In the genomic region with DNA sequence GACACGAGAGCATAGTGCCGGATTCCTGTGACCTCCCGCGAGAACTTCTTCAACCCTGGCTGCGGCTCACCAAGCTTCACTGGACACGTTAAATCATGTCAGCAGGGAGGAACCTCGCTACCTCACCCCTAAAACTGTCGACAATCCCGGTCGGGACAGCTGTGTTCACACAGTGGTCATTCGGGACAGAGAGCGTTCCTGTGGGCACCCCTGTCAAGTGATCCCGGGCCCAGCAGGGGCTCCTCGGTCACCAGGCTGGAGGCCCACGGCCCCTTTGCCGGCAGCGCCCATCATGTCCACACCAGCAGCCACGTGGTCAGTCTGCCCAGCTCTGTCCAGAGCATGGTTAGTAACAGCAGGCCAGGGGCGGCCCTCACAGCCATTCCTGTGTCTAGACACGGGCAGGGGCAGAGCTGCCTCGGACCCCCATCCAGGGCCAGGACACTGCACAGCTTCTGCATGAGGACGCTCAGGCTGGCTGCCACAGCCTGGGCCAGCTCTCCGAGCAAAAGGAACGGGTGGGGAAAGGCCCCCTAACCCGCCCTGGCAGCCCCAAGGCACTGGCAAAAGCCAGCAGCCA, we compare ENCODE assay signal across 14 cellular contexts. TPM values are rescaled to one million over a fixed set of nuclear protein-coding genes. Genes with fewer than 3 reads are reported as not detected.
DNase-seq lines count a peak whose midpoint lies in the region; ATAC-seq and TF ChIP-seq lines count a peak whose summit lies in the region.
"Had no signal": no experiment of that assay in that cellular context is flagged by ENCODE, and none has a peak within 500 bp of the region (broad histone marks: within the 10 kb centered on the region; RNA-seq: fewer than 3 reads in every experiment).

No MANE protein-coding gene starts in this region.

- H3K27me3 Mint-ChIP-seq in activated naive CD4-positive, alpha-beta T cell treated with anti-CD3 and anti-CD28 coated beads, Interleukin-2, amount 50 U/mL, for 24 hours = no peaks in the 10 kb centered on the region
- no peaks in the 10 kb centered on the region for H3K27me3 Mint-ChIP-seq in activated naive CD4-positive, alpha-beta T cell treated with anti-CD3 and anti-CD28 coated beads, Interleukin-2, amount 10 ng/mL, durations not matched to agents 7 days and 5 days
- no peaks in the 10 kb centered on the region for H3K27me3 Mint-ChIP-seq in activated B cell treated with CpG ODN at 0.5 μM for 24 hours

- intact Hi-C loops in activated B cell treated with CpG ODN at 0.5 μM for 24 hours (cut with micrococcal nuclease) = no loop called here

- POLR2A ChIA-PET in activated B cell treated with CpG ODN at 0.5 μM for 24 hours (lab: Charles Lee) = no interaction called here

- no peak for ATAC-seq in activated B cell treated with CpG ODN at 0.5 μM for 24 hours (ENCODE audit: low read depth)
- ATAC-seq: upper lobe of right lung had no signal

- no peak for DNase-seq in activated naive CD4-positive, alpha-beta T cell treated with anti-CD3 and anti-CD28 coated beads, Interleukin-2, amount 10 ng/mL, durations not matched to agents 7 days and 5 days
- no peak for DNase-seq in activated B cell treated with CpG ODN at 0.5 μM for 24 hours
- DNase-seq in myocyte (ENCODE audit: low read depth) = peak; percentile 60
- no peak for DNase-seq in NCI-H1048 (lab: John Stamatoyannopoulos, UW)
- no peak for DNase-seq in GM13976 (ENCODE audit: low spot score)
- DNase-seq in 8988T = no peak
- DNase-seq: activated CD4-positive, alpha-beta T cell treated with anti-CD3 and anti-CD28 coated beads for 1 hour; amniotic stem cell; colonic mucosa; nucleus accumbens; stimulated activated CD4-positive, alpha-beta T cell treated with anti-CD3 and anti-CD28 coated beads, Interleukin-4, amount 100 ng/mL, for 24 hours; upper lobe of right lung had no signal

- TF ChIP-seq CTCF in activated B cell treated with CpG ODN at 0.5 μM for 24 hours (IDR thresholded peaks at IDR 0.05) (no peak), GM13976 (IDR thresholded peaks at IDR 0.05; ENCODE audit: borderline replicate concordance, control extremely low read depth, extremely low read depth, insufficient read depth, missing control alignments) (no peak)

- H3K27ac ChIP-seq in temporal lobe (ENCODE audit: low read depth, low read length) = peak overlapping the region; percentile 3
- H3K27ac ChIP-seq: colonic mucosa, upper lobe of right lung had no signal

- H3K4me1 Mint-ChIP-seq in activated naive CD4-positive, alpha-beta T cell treated with anti-CD3 and anti-CD28 coated beads, Interleukin-2, amount 50 U/mL, for 24 hours = peaks cover 26% of the 10 kb centered on the region
- H3K4me1 Mint-ChIP-seq in activated naive CD4-positive, alpha-beta T cell treated with anti-CD3 and anti-CD28 coated beads, Interleukin-2, amount 10 ng/mL, durations not matched to agents 7 days and 5 days = peaks cover 24% of the 10 kb centered on the region
- H3K4me1 Mint-ChIP-seq in activated B cell treated with CpG ODN at 0.5 μM for 24 hours = peaks cover 26% of the 10 kb centered on the region

- CTCF ChIA-PET in activated naive CD4-positive, alpha-beta T cell treated with anti-CD3 and anti-CD28 coated beads, Interleukin-2, amount 10 ng/mL, durations not matched to agents 7 days and 5 days (lab: Charles Lee) = interaction anchor here (0.7 to 1.7 kb wide), 2 partner anchors 33 to 234 kb away, joined by 3 read pairs; no protein-coding TSS in a partner anchor
- CTCF ChIA-PET in activated B cell treated with CpG ODN at 0.5 μM for 24 hours (lab: Charles Lee) = no interaction called here

- in situ Hi-C loops in GM13976 (cut with MboI; ENCODE audit: low sequenced_read_pairs, unreplicated experiment) = no loop called here

- H3K9me3 Mint-ChIP-seq in activated naive CD4-positive, alpha-beta T cell treated with anti-CD3 and anti-CD28 coated beads, Interleukin-2, amount 50 U/mL, for 24 hours = no peaks in the 10 kb centered on the region
- H3K9me3 Mint-ChIP-seq in activated naive CD4-positive, alpha-beta T cell treated with anti-CD3 and anti-CD28 coated beads, Interleukin-2, amount 10 ng/mL, durations not matched to agents 7 days and 5 days = no peaks in the 10 kb centered on the region
- no peaks in the 10 kb centered on the region for H3K9me3 Mint-ChIP-seq in activated B cell treated with CpG ODN at 0.5 μM for 24 hours

- no peaks in the 10 kb centered on the region for H3K36me3 Mint-ChIP-seq in activated naive CD4-positive, alpha-beta T cell treated with anti-CD3 and anti-CD28 coated beads, Interleukin-2, amount 50 U/mL, for 24 hours
- H3K36me3 Mint-ChIP-seq in activated naive CD4-positive, alpha-beta T cell treated with anti-CD3 and anti-CD28 coated beads, Interleukin-2, amount 10 ng/mL, durations not matched to agents 7 days and 5 days = peaks cover 14% of the 10 kb centered on the region
- H3K36me3 Mint-ChIP-seq in activated B cell treated with CpG ODN at 0.5 μM for 24 hours (ENCODE audit: low read depth) = peaks cover 31% of the 10 kb centered on the region

- H3K27ac Mint-ChIP-seq in activated naive CD4-positive, alpha-beta T cell treated with anti-CD3 and anti-CD28 coated beads, Interleukin-2, amount 50 U/mL, for 24 hours = no peak overlapping the region
- no peak overlapping the region for H3K27ac Mint-ChIP-seq in activated naive CD4-positive, alpha-beta T cell treated with anti-CD3 and anti-CD28 coated beads, Interleukin-2, amount 10 ng/mL, durations not matched to agents 7 days and 5 days
- no peak overlapping the region for H3K27ac Mint-ChIP-seq in activated B cell treated with CpG ODN at 0.5 μM for 24 hours

- H3K4me3 Mint-ChIP-seq in activated naive CD4-positive, alpha-beta T cell treated with anti-CD3 and anti-CD28 coated beads, Interleukin-2, amount 50 U/mL, for 24 hours = peak overlapping the region; percentile 81
- no peak overlapping the region for H3K4me3 Mint-ChIP-seq in activated naive CD4-positive, alpha-beta T cell treated with anti-CD3 and anti-CD28 coated beads, Interleukin-2, amount 10 ng/mL, durations not matched to agents 7 days and 5 days
- peak overlapping the region; percentile 84 for H3K4me3 Mint-ChIP-seq in activated B cell treated with CpG ODN at 0.5 μM for 24 hours

RNA-seq across cellular contexts. Expression of a gene that starts 3.5 kb away (rescaled TPM):
- total RNA-seq in activated B cell treated with CpG ODN at 0.5 μM for 24 hours (22.8 and 26.6 TPM in 2 replicates), myocyte (8.3 and 12.4 TPM in 2 replicates), temporal lobe (9.6 TPM)
- 8.9 TPM for polyA plus RNA-seq in myocyte (2012)

RNA-seq across cellular contexts. Expression of a gene that starts 25.7 kb away (rescaled TPM):
- total RNA-seq in activated B cell treated with CpG ODN at 0.5 μM for 24 hours (67.2 and 75.3 TPM in 2 replicates), myocyte (49.9 and 60.5 TPM in 2 replicates), temporal lobe (19.9 TPM)
- polyA plus RNA-seq in myocyte (2012) = 61.9 TPM

RNA-seq across cellular contexts. Expression of a gene that starts 25.7 kb away (rescaled TPM):
- total RNA-seq in activated B cell treated with CpG ODN at 0.5 μM for 24 hours = 89.4 and 101 TPM in 2 replicates
- total RNA-seq in myocyte = 46.6 and 48.2 TPM in 2 replicates
- polyA plus RNA-seq in myocyte (2012) = 50.1 TPM
- total RNA-seq in temporal lobe = 31.7 TPM

RNA-seq across cellular contexts. Expression of a gene that starts 36.2 kb away (rescaled TPM):
- total RNA-seq in activated B cell treated with CpG ODN at 0.5 μM for 24 hours (20.0 and 22.2 TPM in 2 replicates), myocyte (7.6 and 9.2 TPM in 2 replicates), temporal lobe (9.8 TPM)
- 6.5 TPM for polyA plus RNA-seq in myocyte (2012)

RNA-seq across cellular contexts. Expression of a gene that starts 46.7 kb away (rescaled TPM):
- 74.0 and 78.8 TPM in 2 replicates for total RNA-seq in activated B cell treated with CpG ODN at 0.5 μM for 24 hours
- total RNA-seq in myocyte = 25.3 and 26.9 TPM in 2 replicates
- 45.1 TPM for polyA plus RNA-seq in myocyte (2012)
- 20.7 TPM for total RNA-seq in temporal lobe
